ENCODE assay signal across 1 cellular context in the genomic region with DNA sequence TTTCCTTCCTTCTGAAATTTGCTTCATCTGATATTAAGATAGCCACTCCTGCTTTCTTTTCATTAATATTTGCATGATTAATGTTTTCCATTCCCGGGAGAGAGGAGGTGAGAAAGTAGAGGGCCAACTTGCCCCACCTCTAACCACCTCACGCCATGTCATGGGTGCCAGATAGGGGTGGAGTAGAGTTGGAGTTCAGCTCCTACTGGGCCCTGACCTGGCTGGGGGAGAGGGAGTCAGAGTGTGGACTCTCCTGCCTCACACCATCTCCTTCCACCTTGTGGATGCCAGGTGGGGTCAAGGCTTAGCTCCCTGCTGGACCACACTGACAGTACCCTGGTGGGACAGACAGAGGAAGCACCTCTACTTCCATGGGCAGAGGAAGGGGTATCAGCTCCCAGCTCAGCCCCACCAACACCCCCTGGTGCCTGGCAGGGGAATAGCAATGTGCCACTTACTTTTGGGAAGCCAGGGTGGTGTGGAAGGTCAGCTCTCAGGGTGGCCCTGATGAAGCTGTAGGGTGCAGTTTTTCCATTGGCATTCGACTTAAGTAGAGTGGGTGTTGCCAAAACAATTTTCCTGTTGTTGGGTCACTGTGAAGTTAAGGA.
TF ChIP-seq lines count a peak whose summit lies in the region.

No MANE protein-coding gene starts in this region.

TF ChIP-seq in IMR-90, 13 proteins besides CTCF, POLR2A, EP300 and RAD21:
- TF ChIP-seq SMC3 (IDR thresholded peaks at IDR 0.05; ENCODE audit: low read depth, low read length) (no peak), FOS (IDR thresholded peaks at IDR 0.05; ENCODE audit: low read depth, low read length) (no peak), RCOR1 (IDR thresholded peaks at IDR 0.05; ENCODE audit: insufficient replicate concordance, low read length) (no peak)
- TF ChIP-seq, protein P1, sequence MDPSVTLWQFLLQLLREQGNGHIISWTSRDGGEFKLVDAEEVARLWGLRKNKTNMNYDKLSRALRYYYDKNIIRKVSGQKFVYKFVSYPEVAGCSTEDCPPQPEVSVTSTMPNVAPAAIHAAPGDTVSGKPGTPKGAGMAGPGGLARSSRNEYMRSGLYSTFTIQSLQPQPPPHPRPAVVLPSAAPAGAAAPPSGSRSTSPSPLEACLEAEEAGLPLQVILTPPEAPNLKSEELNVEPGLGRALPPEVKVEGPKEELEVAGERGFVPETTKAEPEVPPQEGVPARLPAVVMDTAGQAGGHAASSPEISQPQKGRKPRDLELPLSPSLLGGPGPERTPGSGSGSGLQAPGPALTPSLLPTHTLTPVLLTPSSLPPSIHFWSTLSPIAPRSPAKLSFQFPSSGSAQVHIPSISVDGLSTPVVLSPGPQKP (IDR thresholded peaks at IDR 0.05; ENCODE audit: borderline replicate concordance, low read depth, low read length): no peak
